ENCODE assay signal across 8 cellular contexts in the genomic region with DNA sequence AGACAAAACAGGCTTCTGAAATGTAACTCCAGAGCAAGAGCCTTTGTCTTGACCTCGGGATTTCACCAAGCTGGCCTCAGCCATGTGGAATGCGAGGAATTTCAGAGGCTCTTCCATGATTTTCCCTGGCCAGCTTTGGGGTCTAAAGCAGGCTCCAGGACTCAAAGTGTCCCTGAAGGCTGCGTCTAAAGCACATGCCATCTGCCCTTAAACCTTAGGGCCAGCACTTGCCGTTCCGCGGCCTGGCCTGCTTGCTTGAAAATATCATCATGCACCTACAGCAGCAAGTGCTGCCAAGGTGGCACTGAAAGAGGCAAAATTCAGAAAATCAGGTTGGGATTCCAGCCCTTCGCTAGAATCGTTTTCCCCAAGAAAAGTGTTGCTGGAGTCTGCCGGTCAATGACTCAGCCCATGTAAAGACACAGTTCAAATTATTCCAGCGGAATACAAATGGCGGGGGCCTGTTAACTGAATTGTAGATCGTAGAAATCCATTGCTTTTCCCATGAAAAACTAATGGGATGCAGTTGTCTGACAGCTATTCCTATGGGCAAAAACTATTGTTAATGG.
DNase-seq lines count a peak whose midpoint lies in the region; ATAC-seq and TF ChIP-seq lines count a peak whose summit lies in the region.

No MANE protein-coding gene starts in this region.

- peak; percentile 75 for DNase-seq in GM03348 (ENCODE audit: low spot score)
- DNase-seq in ascending aorta (ENCODE audit: low spot score in 2 of 2): no peak
- no peak for DNase-seq in heart right ventricle
- no peak for DNase-seq in hypothalamus (lab: John Stamatoyannopoulos, UW)
- DNase-seq in GM10248 (ENCODE audit: extremely low spot score): no peak

- no peak for TF ChIP-seq CTCF in ascending aorta (IDR thresholded peaks at IDR 0.05)
- no peak for TF ChIP-seq CTCF in heart right ventricle (IDR thresholded peaks at IDR 0.05)
- TF ChIP-seq CTCF in GM10248 (IDR thresholded peaks at IDR 0.05; ENCODE audit: control extremely low read depth, extremely low read depth, low read depth, missing control alignments): no peak

- H3K27me3 ChIP-seq in ascending aorta: no peaks in the 10 kb centered on the region
- no peaks in the 10 kb centered on the region for H3K27me3 ChIP-seq in heart right ventricle
- H3K27me3 ChIP-seq in rectal smooth muscle tissue (ENCODE audit: control insufficient read depth, insufficient read depth, low read length): no peaks in the 10 kb centered on the region

- H3K36me3 ChIP-seq in ascending aorta: no peaks in the 10 kb centered on the region
- no peaks in the 10 kb centered on the region for H3K36me3 ChIP-seq in heart right ventricle
- H3K36me3 ChIP-seq in rectal smooth muscle tissue (ENCODE audit: control insufficient read depth, insufficient read depth, low read length): no peaks in the 10 kb centered on the region

- H3K9ac ChIP-seq in rectal smooth muscle tissue (ENCODE audit: low read length): no peak overlapping the region

- H3K4me1 ChIP-seq in ascending aorta (peaks cover 5 to 22% of the 10 kb centered on the region in 2 donors), heart right ventricle (peaks cover 5 to 94% (median 48%) of the 10 kb centered on the region in 9 donors), rectal smooth muscle tissue (ENCODE audit: control insufficient read depth, insufficient read depth, low read length) (peaks cover 41% of the 10 kb centered on the region)

- H3K4me3 ChIP-seq in ascending aorta (no peak overlapping the region), heart right ventricle (no peak overlapping the region), rectal smooth muscle tissue (ENCODE audit: low read length) (no peak overlapping the region)

- ATAC-seq in heart right ventricle: peak in 7 of 8 donors; percentile 37 to 59 (median 46)
- no peak for ATAC-seq in GM19351 (IDR thresholded peaks at IDR 0.05; ENCODE audit: unreplicated experiment)
- ATAC-seq in HG03159 (IDR thresholded peaks at IDR 0.05; ENCODE audit: unreplicated experiment): no peak

- WGBS in heart right ventricle, 2 donors: 48 to 59% methylated on average over 12 of the region's 12 CpGs

- peak overlapping the region; percentile 45 to 55 for H3K27ac ChIP-seq in ascending aorta
- H3K27ac ChIP-seq in heart right ventricle: peak overlapping the region in 3 of 10 donors; percentile 5 to 53 (median 6)
- peak overlapping the region; percentile 77 for H3K27ac ChIP-seq in rectal smooth muscle tissue (ENCODE audit: low read depth, low read length)

- POLR2A ChIA-PET in GM10248 (lab: Yijun Ruan, JAX): no interaction called here

- intact Hi-C loops in ascending aorta (cut with DNase I) (no loop called here), heart right ventricle (cut with DNase I) (loop anchor here in 1 of 10 donors (10.0 kb wide), 1 partner anchor 54 kb away; no protein-coding TSS in a partner anchor)

- no peaks in the 10 kb centered on the region for H3K9me3 ChIP-seq in ascending aorta
- no peaks in the 10 kb centered on the region for H3K9me3 ChIP-seq in heart right ventricle

- CTCF ChIA-PET in GM10248 (lab: Yijun Ruan, JAX): no interaction called here

Comparison
In these comparisons a context has a peak if more than half of its experiments do, and no peak if none do; other contexts are left out.
1. ATAC-seq: peak in heart right ventricle (7 of 8); none in GM19351 (single experiment) and HG03159 (single experiment).